In the genomic region with DNA sequence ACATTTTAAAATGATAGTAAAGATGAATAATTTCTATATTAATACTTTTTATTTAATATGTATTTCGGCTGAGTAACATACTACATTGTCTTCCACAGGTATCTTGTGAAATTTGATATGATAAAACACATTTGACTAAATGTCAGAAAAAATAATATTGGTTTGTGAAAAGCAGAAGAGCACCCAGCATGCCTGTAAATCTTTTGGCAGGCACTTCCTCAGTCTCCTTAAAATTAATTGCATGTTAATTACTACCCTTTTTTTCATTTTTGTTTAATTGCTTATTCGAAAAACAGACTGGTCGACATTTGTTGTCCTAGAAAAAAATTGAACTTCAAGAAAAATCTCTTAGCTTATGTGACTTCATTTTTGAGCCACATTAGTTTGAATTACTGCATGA, we compare ENCODE assay signal across 2 cellular contexts.
TF ChIP-seq lines count a peak whose summit lies in the region.

No MANE protein-coding gene starts in this region.

TF ChIP-seq in SK-N-SH, 30 proteins besides CTCF, POLR2A, EP300 and RAD21 (continued from another document):
- TF ChIP-seq, protein P1, sequence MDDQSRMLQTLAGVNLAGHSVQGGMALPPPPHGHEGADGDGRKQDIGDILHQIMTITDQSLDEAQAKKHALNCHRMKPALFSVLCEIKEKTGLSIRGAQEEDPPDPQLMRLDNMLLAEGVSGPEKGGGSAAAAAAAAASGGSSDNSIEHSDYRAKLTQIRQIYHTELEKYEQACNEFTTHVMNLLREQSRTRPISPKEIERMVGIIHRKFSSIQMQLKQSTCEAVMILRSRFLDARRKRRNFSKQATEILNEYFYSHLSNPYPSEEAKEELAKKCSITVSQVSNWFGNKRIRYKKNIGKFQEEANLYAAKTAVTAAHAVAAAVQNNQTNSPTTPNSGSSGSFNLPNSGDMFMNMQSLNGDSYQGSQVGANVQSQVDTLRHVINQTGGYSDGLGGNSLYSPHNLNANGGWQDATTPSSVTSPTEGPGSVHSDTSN (IDR thresholded peaks at IDR 0.05): no peak
- TF ChIP-seq TAF1 (IDR thresholded peaks at IDR 0.05; ENCODE audit: borderline replicate concordance, low read depth, low read length): no peak
- TF ChIP-seq RCOR1 (IDR thresholded peaks at IDR 0.05; ENCODE audit: low read length): no peak
- no peak for TF ChIP-seq SMC3 (IDR thresholded peaks at IDR 0.05; ENCODE audit: low read depth, low read length)
- TF ChIP-seq, protein P2, sequence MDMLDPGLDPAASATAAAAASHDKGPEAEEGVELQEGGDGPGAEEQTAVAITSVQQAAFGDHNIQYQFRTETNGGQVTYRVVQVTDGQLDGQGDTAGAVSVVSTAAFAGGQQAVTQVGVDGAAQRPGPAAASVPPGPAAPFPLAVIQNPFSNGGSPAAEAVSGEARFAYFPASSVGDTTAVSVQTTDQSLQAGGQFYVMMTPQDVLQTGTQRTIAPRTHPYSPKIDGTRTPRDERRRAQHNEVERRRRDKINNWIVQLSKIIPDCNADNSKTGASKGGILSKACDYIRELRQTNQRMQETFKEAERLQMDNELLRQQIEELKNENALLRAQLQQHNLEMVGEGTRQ (IDR thresholded peaks at IDR 0.05; ENCODE audit: borderline replicate concordance, low read depth, low read length): no peak
- TF ChIP-seq YY1 (IDR thresholded peaks at IDR 0.05; ENCODE audit: low read depth): no peak
- no peak for TF ChIP-seq GABPA (IDR thresholded peaks at IDR 0.05; ENCODE audit: low read depth)
- TF ChIP-seq, protein P3, sequence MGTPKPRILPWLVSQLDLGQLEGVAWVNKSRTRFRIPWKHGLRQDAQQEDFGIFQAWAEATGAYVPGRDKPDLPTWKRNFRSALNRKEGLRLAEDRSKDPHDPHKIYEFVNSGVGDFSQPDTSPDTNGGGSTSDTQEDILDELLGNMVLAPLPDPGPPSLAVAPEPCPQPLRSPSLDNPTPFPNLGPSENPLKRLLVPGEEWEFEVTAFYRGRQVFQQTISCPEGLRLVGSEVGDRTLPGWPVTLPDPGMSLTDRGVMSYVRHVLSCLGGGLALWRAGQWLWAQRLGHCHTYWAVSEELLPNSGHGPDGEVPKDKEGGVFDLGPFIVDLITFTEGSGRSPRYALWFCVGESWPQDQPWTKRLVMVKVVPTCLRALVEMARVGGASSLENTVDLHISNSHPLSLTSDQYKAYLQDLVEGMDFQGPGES (IDR thresholded peaks at IDR 0.05; ENCODE audit: low read depth, low read length): no peak
- TF ChIP-seq TCF12 (IDR thresholded peaks at IDR 0.05): no peak
- TF ChIP-seq ELF1 (IDR thresholded peaks at IDR 0.05): no peak
- TF ChIP-seq, protein P4, sequence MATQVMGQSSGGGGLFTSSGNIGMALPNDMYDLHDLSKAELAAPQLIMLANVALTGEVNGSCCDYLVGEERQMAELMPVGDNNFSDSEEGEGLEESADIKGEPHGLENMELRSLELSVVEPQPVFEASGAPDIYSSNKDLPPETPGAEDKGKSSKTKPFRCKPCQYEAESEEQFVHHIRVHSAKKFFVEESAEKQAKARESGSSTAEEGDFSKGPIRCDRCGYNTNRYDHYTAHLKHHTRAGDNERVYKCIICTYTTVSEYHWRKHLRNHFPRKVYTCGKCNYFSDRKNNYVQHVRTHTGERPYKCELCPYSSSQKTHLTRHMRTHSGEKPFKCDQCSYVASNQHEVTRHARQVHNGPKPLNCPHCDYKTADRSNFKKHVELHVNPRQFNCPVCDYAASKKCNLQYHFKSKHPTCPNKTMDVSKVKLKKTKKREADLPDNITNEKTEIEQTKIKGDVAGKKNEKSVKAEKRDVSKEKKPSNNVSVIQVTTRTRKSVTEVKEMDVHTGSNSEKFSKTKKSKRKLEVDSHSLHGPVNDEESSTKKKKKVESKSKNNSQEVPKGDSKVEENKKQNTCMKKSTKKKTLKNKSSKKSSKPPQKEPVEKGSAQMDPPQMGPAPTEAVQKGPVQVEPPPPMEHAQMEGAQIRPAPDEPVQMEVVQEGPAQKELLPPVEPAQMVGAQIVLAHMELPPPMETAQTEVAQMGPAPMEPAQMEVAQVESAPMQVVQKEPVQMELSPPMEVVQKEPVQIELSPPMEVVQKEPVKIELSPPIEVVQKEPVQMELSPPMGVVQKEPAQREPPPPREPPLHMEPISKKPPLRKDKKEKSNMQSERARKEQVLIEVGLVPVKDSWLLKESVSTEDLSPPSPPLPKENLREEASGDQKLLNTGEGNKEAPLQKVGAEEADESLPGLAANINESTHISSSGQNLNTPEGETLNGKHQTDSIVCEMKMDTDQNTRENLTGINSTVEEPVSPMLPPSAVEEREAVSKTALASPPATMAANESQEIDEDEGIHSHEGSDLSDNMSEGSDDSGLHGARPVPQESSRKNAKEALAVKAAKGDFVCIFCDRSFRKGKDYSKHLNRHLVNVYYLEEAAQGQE (IDR thresholded peaks at IDR 0.05; ENCODE audit: low read depth, low read length): no peak

TF ChIP-seq in SK-N-SH treated with all-trans-retinoic acid at 6 μM for 48 hours, 23 proteins besides CTCF, POLR2A, EP300 and RAD21 (continued from another document):
- TF ChIP-seq, protein P5, sequence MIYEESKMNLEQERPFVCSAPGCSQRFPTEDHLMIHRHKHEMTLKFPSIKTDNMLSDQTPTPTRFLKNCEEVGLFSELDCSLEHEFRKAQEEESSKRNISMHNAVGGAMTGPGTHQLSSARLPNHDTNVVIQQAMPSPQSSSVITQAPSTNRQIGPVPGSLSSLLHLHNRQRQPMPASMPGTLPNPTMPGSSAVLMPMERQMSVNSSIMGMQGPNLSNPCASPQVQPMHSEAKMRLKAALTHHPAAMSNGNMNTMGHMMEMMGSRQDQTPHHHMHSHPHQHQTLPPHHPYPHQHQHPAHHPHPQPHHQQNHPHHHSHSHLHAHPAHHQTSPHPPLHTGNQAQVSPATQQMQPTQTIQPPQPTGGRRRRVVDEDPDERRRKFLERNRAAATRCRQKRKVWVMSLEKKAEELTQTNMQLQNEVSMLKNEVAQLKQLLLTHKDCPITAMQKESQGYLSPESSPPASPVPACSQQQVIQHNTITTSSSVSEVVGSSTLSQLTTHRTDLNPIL (CRISPR knock-in tag; IDR thresholded peaks at IDR 0.05; ENCODE audit: low read depth): no peak
- TF ChIP-seq, protein P6, sequence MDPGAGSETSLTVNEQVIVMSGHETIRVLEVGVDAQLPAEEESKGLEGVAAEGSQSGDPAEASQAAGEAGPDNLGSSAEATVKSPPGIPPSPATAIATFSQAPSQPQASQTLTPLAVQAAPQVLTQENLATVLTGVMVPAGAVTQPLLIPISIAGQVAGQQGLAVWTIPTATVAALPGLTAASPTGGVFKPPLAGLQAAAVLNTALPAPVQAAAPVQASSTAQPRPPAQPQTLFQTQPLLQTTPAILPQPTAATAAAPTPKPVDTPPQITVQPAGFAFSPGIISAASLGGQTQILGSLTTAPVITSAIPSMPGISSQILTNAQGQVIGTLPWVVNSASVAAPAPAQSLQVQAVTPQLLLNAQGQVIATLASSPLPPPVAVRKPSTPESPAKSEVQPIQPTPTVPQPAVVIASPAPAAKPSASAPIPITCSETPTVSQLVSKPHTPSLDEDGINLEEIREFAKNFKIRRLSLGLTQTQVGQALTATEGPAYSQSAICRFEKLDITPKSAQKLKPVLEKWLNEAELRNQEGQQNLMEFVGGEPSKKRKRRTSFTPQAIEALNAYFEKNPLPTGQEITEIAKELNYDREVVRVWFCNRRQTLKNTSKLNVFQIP (CRISPR knock-in tag; IDR thresholded peaks at IDR 0.05; ENCODE audit: borderline replicate concordance, low read depth): no peak
- TF ChIP-seq GLIS3 (CRISPR knock-in tag; IDR thresholded peaks at IDR 0.05) (no peak), ZNF565 (CRISPR knock-in tag; conservative IDR thresholded peaks at IDR 0.05; ENCODE audit: low read depth) (no peak), SNAI2 (CRISPR knock-in tag; IDR thresholded peaks at IDR 0.05) (no peak), ZC3H10 (CRISPR knock-in tag; IDR thresholded peaks at IDR 0.05) (no peak), CSDC2 (CRISPR knock-in tag; IDR thresholded peaks at IDR 0.05) (no peak), PPARA (CRISPR knock-in tag; IDR thresholded peaks at IDR 0.05; ENCODE audit: borderline replicate concordance) (no peak), TOX (CRISPR knock-in tag; IDR thresholded peaks at IDR 0.05; ENCODE audit: borderline replicate concordance) (no peak)
- TF ChIP-seq, protein P7, sequence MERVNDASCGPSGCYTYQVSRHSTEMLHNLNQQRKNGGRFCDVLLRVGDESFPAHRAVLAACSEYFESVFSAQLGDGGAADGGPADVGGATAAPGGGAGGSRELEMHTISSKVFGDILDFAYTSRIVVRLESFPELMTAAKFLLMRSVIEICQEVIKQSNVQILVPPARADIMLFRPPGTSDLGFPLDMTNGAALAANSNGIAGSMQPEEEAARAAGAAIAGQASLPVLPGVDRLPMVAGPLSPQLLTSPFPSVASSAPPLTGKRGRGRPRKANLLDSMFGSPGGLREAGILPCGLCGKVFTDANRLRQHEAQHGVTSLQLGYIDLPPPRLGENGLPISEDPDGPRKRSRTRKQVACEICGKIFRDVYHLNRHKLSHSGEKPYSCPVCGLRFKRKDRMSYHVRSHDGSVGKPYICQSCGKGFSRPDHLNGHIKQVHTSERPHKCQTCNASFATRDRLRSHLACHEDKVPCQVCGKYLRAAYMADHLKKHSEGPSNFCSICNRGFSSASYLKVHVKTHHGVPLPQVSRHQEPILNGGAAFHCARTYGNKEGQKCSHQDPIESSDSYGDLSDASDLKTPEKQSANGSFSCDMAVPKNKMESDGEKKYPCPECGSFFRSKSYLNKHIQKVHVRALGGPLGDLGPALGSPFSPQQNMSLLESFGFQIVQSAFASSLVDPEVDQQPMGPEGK (CRISPR knock-in tag; IDR thresholded peaks at IDR 0.05; ENCODE audit: borderline replicate concordance): no peak
